Comparison of ENCODE assay signal across 11 cellular contexts in genomic region chr6:87660226-87660886, GRCh38. TPM values are rescaled to one million over a fixed set of nuclear protein-coding genes. Genes with fewer than 3 reads are reported as not detected.
DNase-seq lines count a peak whose midpoint lies in the region; ATAC-seq and TF ChIP-seq lines count a peak whose summit lies in the region.
"Had no signal": no experiment of that assay in that cellular context is flagged by ENCODE, and none has a peak within 500 bp of the region (broad histone marks: within the 10 kb centered on the region; RNA-seq: fewer than 3 reads in every experiment).

No MANE protein-coding gene starts in this region.

- H3K4me1 ChIP-seq in right lobe of liver: peaks cover 0 to 25% (median 2%) of the 10 kb centered on the region in 4 donors

- no peaks in the 10 kb centered on the region for H3K9me3 ChIP-seq in right lobe of liver
- H3K9me3 ChIP-seq: left lung had no signal

- H3K36me3 ChIP-seq in right lobe of liver: no peaks in the 10 kb centered on the region

- DNase-seq in ACHN: peak; percentile 22
- DNase-seq in HT1080 (ENCODE audit: low read depth): peak; percentile 79
- peak; percentile 39 to 80 for DNase-seq in cardiac fibroblast (ENCODE audit: low read depth in 2 of 2)
- no peak for DNase-seq in right lobe of liver
- no peak for DNase-seq in NCI-H345 (lab: John Stamatoyannopoulos, UW)
- no peak for DNase-seq in GDM1 (lab: John Stamatoyannopoulos, UW)
- DNase-seq: left lung, NCI-H774 had no signal

- ATAC-seq in right lobe of liver (peak in 3 of 4 donors; percentile 20 to 55 (median 20)), HG03354 (IDR thresholded peaks at IDR 0.05; ENCODE audit: poor library complexity, severe bottlenecking, unreplicated experiment) (no peak), GM21447 (IDR thresholded peaks at IDR 0.05; ENCODE audit: unreplicated experiment) (no peak)
- ATAC-seq: left lung, sciatic nerve had no signal

- no peak overlapping the region for H3K27ac ChIP-seq in right lobe of liver

- intact Hi-C loops in right lobe of liver (cut with DNase I): no loop called here

- in situ Hi-C loops in ACHN (cut with HindIII; ENCODE audit: low pct_ligation_motif_present, low pct_unique_long_range_greater_than_20kb, low sequenced_read_pairs): no loop called here

- TF ChIP-seq POLR2A in right lobe of liver (IDR thresholded peaks at IDR 0.05): no peak

- H3K4me3 ChIP-seq in cardiac fibroblast (replicated peaks in 1 of 2; ENCODE audit: low read depth in 2 of 2, low read length in 2 of 2) (no peak overlapping the region), right lobe of liver (no peak overlapping the region)
- H3K4me3 ChIP-seq: left lung had no signal

- TF ChIP-seq CTCF in cardiac fibroblast (IDR thresholded peaks at IDR 0.05; ENCODE audit: low read depth, low read length) (no peak), right lobe of liver (IDR thresholded peaks at IDR 0.05) (no peak)

- H3K27me3 ChIP-seq in right lobe of liver: no peaks in the 10 kb centered on the region
- H3K27me3 ChIP-seq: left lung had no signal

RNA-seq across cellular contexts. Expression of gene AKIRIN2, which starts 41.7 kb away (rescaled TPM):
- total RNA-seq in HT1080 (2014; rRNA removed; shearing (Covaris generic)): 19.4 and 32.4 TPM in 2 replicates
- 79.7 and 87.3 TPM in 2 replicates for polyA plus RNA-seq in HT1080 (2015; cell fraction: cytosol; rRNA removed)
- polyA plus RNA-seq in HT1080 (2015; cell fraction: nucleus; rRNA removed): 71.7 and 86.0 TPM in 2 replicates
- 10 to 100 TPM; 10.6 to 25.3 (median 18.6) TPM for total RNA-seq in right lobe of liver

Comparison
In these comparisons a context has a peak if more than half of its experiments do, and no peak if none do; other contexts are left out.
1. DNase-seq: peak in ACHN (single experiment), HT1080 (single experiment) and cardiac fibroblast (2 of 2); none in right lobe of liver (0 of 3), NCI-H345 (single experiment) and GDM1 (single experiment).
2. ATAC-seq: peak in right lobe of liver (3 of 4); none in HG03354 (single experiment) and GM21447 (single experiment).